1 cellular context compared by ENCODE assay signal in the genomic region with DNA sequence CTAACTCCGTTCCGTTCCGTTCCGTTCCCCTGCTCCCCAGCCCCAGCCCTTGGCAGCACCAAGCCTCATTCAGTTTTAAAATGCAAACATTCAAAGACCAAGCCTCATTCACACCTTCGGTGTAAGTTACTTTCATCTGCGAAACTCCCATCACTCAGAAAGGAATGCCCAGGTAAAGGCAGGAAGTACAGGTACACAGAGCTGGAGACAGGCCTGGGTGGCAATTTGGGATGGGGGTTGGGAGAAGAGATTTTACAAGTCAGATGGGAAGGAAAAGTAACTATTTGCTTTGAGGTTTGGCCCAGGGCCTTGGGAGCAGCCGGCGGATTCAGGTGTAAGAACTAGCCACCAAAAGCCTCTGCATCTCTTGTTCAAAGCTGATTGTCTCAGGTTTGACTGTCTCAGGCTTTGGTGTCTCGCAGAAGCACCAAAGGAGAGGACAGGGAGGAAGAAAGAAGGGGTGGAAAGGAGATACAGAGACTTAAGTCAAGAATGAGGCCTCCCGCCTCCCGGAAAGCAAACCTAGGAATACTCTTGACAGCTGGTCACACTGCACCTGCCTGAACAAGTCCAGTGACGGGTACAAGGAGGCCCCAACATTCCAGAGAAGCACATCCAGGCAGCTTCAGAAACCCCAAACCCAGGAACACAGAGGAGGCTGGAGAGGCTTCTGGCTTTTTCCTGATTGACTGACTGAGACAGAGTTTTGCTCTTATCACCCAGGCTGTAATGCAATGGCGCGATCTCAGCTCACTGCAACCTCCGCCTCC.
TF ChIP-seq lines count a peak whose summit lies in the region.

No MANE protein-coding gene starts in this region.

TF ChIP-seq in GM23338, 12 proteins besides CTCF, POLR2A, EP300 and RAD21:
- TF ChIP-seq ZNF331 (CRISPR knock-in tag; IDR thresholded peaks at IDR 0.05; ENCODE audit: low read depth) (no peak), EZH2phosphoT487 (IDR thresholded peaks at IDR 0.05; ENCODE audit: unreplicated experiment) (no peak), NANOG (IDR thresholded peaks at IDR 0.05; ENCODE audit: borderline replicate concordance) (no peak), CREB1 (CRISPR knock-in tag; IDR thresholded peaks at IDR 0.05; ENCODE audit: low read depth) (no peak), EZH2 (IDR thresholded peaks at IDR 0.05; ENCODE audit: low read depth, unreplicated experiment) (no peak), POLR2AphosphoS5 (IDR thresholded peaks at IDR 0.05; ENCODE audit: low read depth) (no peak), STAT1 (IDR thresholded peaks at IDR 0.05; ENCODE audit: unreplicated experiment) (no peak), ZNF114 (CRISPR knock-in tag; IDR thresholded peaks at IDR 0.05) (no peak)
- TF ChIP-seq, protein P1, sequence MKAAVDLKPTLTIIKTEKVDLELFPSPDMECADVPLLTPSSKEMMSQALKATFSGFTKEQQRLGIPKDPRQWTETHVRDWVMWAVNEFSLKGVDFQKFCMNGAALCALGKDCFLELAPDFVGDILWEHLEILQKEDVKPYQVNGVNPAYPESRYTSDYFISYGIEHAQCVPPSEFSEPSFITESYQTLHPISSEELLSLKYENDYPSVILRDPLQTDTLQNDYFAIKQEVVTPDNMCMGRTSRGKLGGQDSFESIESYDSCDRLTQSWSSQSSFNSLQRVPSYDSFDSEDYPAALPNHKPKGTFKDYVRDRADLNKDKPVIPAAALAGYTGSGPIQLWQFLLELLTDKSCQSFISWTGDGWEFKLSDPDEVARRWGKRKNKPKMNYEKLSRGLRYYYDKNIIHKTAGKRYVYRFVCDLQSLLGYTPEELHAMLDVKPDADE (IDR thresholded peaks at IDR 0.05): no peak
- TF ChIP-seq, protein P2, sequence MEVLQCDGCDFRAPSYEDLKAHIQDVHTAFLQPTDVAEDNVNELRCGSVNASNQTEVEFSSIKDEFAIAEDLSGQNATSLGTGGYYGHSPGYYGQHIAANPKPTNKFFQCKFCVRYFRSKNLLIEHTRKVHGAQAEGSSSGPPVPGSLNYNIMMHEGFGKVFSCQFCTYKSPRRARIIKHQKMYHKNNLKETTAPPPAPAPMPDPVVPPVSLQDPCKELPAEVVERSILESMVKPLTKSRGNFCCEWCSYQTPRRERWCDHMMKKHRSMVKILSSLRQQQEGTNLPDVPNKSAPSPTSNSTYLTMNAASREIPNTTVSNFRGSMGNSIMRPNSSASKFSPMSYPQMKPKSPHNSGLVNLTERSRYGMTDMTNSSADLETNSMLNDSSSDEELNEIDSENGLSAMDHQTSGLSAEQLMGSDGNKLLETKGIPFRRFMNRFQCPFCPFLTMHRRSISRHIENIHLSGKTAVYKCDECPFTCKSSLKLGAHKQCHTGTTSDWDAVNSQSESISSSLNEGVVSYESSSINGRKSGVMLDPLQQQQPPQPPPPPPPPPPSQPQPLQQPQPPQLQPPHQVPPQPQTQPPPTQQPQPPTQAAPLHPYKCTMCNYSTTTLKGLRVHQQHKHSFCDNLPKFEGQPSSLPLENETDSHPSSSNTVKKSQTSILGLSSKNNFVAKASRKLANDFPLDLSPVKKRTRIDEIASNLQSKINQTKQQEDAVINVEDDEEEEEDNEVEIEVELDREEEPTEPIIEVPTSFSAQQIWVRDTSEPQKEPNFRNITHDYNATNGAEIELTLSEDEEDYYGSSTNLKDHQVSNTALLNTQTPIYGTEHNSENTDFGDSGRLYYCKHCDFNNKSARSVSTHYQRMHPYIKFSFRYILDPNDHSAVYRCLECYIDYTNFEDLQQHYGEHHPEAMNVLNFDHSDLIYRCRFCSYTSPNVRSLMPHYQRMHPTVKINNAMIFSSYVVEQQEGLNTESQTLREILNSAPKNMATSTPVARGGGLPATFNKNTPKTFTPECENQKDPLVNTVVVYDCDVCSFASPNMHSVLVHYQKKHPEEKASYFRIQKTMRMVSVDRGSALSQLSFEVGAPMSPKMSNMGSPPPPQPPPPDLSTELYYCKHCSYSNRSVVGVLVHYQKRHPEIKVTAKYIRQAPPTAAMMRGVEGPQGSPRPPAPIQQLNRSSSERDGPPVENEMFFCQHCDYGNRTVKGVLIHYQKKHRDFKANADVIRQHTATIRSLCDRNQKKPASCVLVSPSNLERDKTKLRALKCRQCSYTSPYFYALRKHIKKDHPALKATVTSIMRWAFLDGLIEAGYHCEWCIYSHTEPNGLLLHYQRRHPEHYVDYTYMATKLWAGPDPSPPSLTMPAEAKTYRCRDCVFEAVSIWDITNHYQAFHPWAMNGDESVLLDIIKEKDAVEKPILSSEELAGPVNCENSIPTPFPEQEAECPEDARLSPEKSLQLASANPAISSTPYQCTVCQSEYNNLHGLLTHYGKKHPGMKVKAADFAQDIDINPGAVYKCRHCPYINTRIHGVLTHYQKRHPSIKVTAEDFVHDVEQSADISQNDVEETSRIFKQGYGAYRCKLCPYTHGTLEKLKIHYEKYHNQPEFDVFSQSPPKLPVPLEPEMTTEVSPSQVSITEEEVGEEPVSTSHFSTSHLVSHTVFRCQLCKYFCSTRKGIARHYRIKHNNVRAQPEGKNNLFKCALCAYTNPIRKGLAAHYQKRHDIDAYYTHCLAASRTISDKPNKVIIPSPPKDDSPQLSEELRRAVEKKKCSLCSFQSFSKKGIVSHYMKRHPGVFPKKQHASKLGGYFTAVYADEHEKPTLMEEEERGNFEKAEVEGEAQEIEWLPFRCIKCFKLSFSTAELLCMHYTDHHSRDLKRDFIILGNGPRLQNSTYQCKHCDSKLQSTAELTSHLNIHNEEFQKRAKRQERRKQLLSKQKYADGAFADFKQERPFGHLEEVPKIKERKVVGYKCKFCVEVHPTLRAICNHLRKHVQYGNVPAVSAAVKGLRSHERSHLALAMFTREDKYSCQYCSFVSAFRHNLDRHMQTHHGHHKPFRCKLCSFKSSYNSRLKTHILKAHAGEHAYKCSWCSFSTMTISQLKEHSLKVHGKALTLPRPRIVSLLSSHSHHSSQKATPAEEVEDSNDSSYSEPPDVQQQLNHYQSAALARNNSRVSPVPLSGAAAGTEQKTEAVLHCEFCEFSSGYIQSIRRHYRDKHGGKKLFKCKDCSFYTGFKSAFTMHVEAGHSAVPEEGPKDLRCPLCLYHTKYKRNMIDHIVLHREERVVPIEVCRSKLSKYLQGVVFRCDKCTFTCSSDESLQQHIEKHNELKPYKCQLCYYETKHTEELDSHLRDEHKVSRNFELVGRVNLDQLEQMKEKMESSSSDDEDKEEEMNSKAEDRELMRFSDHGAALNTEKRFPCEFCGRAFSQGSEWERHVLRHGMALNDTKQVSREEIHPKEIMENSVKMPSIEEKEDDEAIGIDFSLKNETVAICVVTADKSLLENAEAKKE (CRISPR knock-in tag; IDR thresholded peaks at IDR 0.05): no peak
- TF ChIP-seq, protein P3, sequence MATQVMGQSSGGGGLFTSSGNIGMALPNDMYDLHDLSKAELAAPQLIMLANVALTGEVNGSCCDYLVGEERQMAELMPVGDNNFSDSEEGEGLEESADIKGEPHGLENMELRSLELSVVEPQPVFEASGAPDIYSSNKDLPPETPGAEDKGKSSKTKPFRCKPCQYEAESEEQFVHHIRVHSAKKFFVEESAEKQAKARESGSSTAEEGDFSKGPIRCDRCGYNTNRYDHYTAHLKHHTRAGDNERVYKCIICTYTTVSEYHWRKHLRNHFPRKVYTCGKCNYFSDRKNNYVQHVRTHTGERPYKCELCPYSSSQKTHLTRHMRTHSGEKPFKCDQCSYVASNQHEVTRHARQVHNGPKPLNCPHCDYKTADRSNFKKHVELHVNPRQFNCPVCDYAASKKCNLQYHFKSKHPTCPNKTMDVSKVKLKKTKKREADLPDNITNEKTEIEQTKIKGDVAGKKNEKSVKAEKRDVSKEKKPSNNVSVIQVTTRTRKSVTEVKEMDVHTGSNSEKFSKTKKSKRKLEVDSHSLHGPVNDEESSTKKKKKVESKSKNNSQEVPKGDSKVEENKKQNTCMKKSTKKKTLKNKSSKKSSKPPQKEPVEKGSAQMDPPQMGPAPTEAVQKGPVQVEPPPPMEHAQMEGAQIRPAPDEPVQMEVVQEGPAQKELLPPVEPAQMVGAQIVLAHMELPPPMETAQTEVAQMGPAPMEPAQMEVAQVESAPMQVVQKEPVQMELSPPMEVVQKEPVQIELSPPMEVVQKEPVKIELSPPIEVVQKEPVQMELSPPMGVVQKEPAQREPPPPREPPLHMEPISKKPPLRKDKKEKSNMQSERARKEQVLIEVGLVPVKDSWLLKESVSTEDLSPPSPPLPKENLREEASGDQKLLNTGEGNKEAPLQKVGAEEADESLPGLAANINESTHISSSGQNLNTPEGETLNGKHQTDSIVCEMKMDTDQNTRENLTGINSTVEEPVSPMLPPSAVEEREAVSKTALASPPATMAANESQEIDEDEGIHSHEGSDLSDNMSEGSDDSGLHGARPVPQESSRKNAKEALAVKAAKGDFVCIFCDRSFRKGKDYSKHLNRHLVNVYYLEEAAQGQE (IDR thresholded peaks at IDR 0.05; ENCODE audit: unreplicated experiment): no peak
